Comparison of ENCODE assay signal across 1 cellular context in genomic region chr1:12046749-12047119, GRCh38.
A peak's percentile ranks its signal among the peaks of the same experiment; 100 is the strongest.
TF ChIP-seq lines count a peak whose summit lies in the region.

No MANE protein-coding gene starts in this region.

TF ChIP-seq in K562, 482 proteins besides CTCF, POLR2A, EP300 and RAD21 (continued from another document):
- TF ChIP-seq GTF3C2 (IDR thresholded peaks at IDR 0.05; ENCODE audit: borderline replicate concordance, extremely low read depth, insufficient read length) (no peak), FIP1L1 (IDR thresholded peaks at IDR 0.05; ENCODE audit: low read depth, low read length, poor library complexity, severe bottlenecking) (no peak), LARP7 (IDR thresholded peaks at IDR 0.05) (0 out of 2 replicates have a peak, but pooled peaks have one; percentile 55), MLX (CRISPR knock-in tag; conservative IDR thresholded peaks at IDR 0.05) (no peak), BRD9 (IDR thresholded peaks at IDR 0.05; ENCODE audit: low read depth, partially characterized antibody) (no peak), BHLHE40 (IDR thresholded peaks at IDR 0.05; ENCODE audit: low read length) (no peak), GATAD2A (IDR thresholded peaks at IDR 0.05) (0 out of 2 replicates have a peak, but pooled peaks have one; percentile 11), HMBOX1 (IDR thresholded peaks at IDR 0.05) (no peak), FOXJ2 (tag; IDR thresholded peaks at IDR 0.05) (no peak), CHD4 (IDR thresholded peaks at IDR 0.05; ENCODE audit: insufficient read depth, insufficient replicate concordance, low read depth, low read length, poor library complexity, severe bottlenecking) (no peak), KLF10 (CRISPR knock-in tag; IDR thresholded peaks at IDR 0.05) (no peak), ZNF133 (CRISPR knock-in tag; IDR thresholded peaks at IDR 0.05) (no peak), ZNF277 (CRISPR knock-in tag; IDR thresholded peaks at IDR 0.05; ENCODE audit: borderline replicate concordance) (no peak), SP1 (CRISPR knock-in tag; IDR thresholded peaks at IDR 0.05) (no peak), IRF2 (CRISPR knock-in tag; IDR thresholded peaks at IDR 0.05) (no peak), DNMT1 (IDR thresholded peaks at IDR 0.05) (no peak), KLF1 (tag; IDR thresholded peaks at IDR 0.05) (no peak), SRSF1 (IDR thresholded peaks at IDR 0.05; ENCODE audit: low read depth, low read length) (no peak), ZNF444 (CRISPR knock-in tag; IDR thresholded peaks at IDR 0.05) (no peak), E2F6 (IDR thresholded peaks at IDR 0.05; ENCODE audit: borderline replicate concordance in 1 of 2, extremely low read depth in 1 of 2, insufficient read depth in 1 of 2, insufficient read length in 1 of 2, low read depth in 1 of 2, low read length in 1 of 2, poor library complexity in 1 of 2, severe bottlenecking in 1 of 2) (no peak), REST (CRISPR knock-in tag; IDR thresholded peaks at IDR 0.05; ENCODE audit: low read depth) (no peak), SP2 (IDR thresholded peaks at IDR 0.05; ENCODE audit: extremely low read depth, low read depth, low read length, poor library complexity, severe bottlenecking) (no peak)
TF ChIP-seq in K562: peak in this region for 5.
